9 cellular contexts compared by ENCODE assay signal in the genomic region with DNA sequence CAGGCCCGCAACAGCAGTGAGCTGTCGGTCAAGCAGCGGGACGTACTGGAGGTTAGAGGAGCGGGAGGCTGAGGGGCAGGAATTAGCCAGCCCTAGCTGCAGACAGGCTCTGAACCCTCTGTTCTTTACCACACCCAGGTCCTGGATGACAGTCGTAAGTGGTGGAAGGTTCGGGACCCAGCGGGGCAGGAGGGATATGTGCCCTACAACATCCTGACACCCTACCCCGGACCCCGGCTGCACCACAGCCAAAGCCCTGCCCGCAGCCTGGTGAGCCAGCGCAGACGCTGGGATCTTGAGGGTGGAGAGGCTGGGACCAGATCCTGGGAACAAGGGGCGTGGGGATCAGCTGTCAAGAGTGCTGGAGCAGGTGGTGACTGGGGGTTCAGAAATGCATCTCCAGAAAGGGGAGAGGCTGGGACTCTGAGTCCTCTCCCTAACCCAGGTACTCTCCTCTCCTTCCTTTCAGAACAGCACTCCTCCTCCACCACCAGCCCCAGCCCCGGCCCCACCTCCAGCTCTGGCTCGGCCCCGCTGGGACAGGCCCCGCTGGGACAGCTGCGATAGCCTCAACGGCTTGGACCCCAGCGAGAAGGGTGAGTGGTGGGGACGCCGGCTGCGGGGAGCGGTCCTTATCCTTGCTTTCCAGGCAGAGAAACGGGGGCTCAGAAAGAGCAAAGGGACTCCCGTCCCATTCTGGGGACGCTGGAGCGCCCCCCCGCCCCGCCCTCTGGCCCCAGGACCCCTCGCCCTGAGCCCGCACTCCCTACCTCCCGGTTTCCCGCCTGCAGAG. TPM values are rescaled to one million over a fixed set of nuclear protein-coding genes. Genes with fewer than 3 reads are reported as not detected.
A peak's percentile ranks its signal among the peaks of the same experiment; 100 is the strongest.
DNase-seq lines count a peak whose midpoint lies in the region; ATAC-seq and TF ChIP-seq lines count a peak whose summit lies in the region.
"Had no signal": no experiment of that assay in that cellular context is flagged by ENCODE, and none has a peak within 500 bp of the region (broad histone marks: within the 10 kb centered on the region; RNA-seq: fewer than 3 reads in every experiment).

No MANE protein-coding gene starts in this region.

- peak; percentile 47 for DNase-seq in GM13977 (ENCODE audit: low spot score)
- no peak for DNase-seq in retinal pigment epithelial cell (ENCODE audit: low read depth)
- no peak for DNase-seq in posterior vena cava (ENCODE audit: low spot score)
- DNase-seq in T-helper 1 cell = no peak
- DNase-seq in activated T-cell treated with anti-CD3 and anti-CD28 coated beads for 4 hours = no peak
- DNase-seq: DND-41 had no signal

- H3K4me3 ChIP-seq in WI38 (ENCODE audit: low read depth, low read length) (peak overlapping the region; percentile 58), iPS-11a (ENCODE audit: low read depth, low read length) (peak overlapping the region; percentile 22), retinal pigment epithelial cell (ENCODE audit: low read length) (peak overlapping the region; percentile 64)

- in situ Hi-C loops in GM13977 (cut with MboI; ENCODE audit: low pct_unique_long_range_greater_than_20kb, low sequenced_read_pairs, unreplicated experiment) = no loop called here

- intact Hi-C loops in posterior vena cava (cut with DNase I) = no loop called here

- TF ChIP-seq CTCF in GM13977 (IDR thresholded peaks at IDR 0.05; ENCODE audit: extremely low read depth, insufficient read depth, missing control alignments) = no peak
- TF ChIP-seq CTCF in WI38 (IDR thresholded peaks at IDR 0.05; ENCODE audit: low read depth, low read length) = no peak
- TF ChIP-seq CTCF in retinal pigment epithelial cell (conservative IDR thresholded peaks at IDR 0.05; ENCODE audit: low read depth, low read length) = no peak

- no peak for ATAC-seq in HG03175 (IDR thresholded peaks at IDR 0.05; ENCODE audit: unreplicated experiment)

RNA-seq across cellular contexts. Expression of a gene that starts 10.4 kb away (rescaled TPM):
- total RNA-seq in posterior vena cava = 1 to 10 TPM in 1 of 2 donors, under 1 TPM in 1; 0.38 to 2.1 TPM

RNA-seq across cellular contexts. Expression of a gene that starts 23.2 kb away (rescaled TPM):
- 1 to 10 TPM; 7.8 to 8.1 TPM for total RNA-seq in posterior vena cava

RNA-seq across cellular contexts. Expression of a gene that starts 31.3 kb away (rescaled TPM):
- total RNA-seq in posterior vena cava = 100 to 1,000 TPM; 207 to 252 TPM

RNA-seq across cellular contexts. Expression of a gene that starts 48.1 kb away (rescaled TPM):
- under 1 TPM in 1 of 2 donors, not detected in 1; 0.19 TPM for total RNA-seq in posterior vena cava
